ENCODE assay signal across 9 cellular contexts in genomic region chr12:123519151-123520001, GRCh38. TPM values are rescaled to one million over a fixed set of nuclear protein-coding genes. Genes with fewer than 3 reads are reported as not detected.
A peak's percentile ranks its signal among the peaks of the same experiment; 100 is the strongest.
DNase-seq lines count a peak whose midpoint lies in the region; ATAC-seq, FAIRE-seq and TF ChIP-seq lines count a peak whose summit lies in the region.
"Had no signal": no experiment of that assay in that cellular context is flagged by ENCODE, and none has a peak within 500 bp of the region (broad histone marks: within the 10 kb centered on the region; RNA-seq: fewer than 3 reads in every experiment).

No MANE protein-coding gene starts in this region.

- ATAC-seq in memory B cell (ENCODE audit: low read depth) (no peak), upper lobe of right lung (peak; percentile 85), WTC11 (no peak)

- H3K4me1 Mint-ChIP-seq in memory B cell (no peaks in the 10 kb centered on the region), WTC11 (peaks cover 6% of the 10 kb centered on the region)
- H3K4me1 Mint-ChIP-seq in activated CD4-positive, alpha-beta T cell treated with anti-CD3 and anti-CD28 coated beads, Interleukin-2, amount 10 ng/mL, durations not matched to agents 24 days and 14 days = no peaks in the 10 kb centered on the region

- no peak overlapping the region for H2AK5ac ChIP-seq in H1 (ENCODE audit: low read depth, low read length)

- no peak overlapping the region for H2BK12ac ChIP-seq in H1 (ENCODE audit: low read depth, low read length)

- H3K36me3 Mint-ChIP-seq in memory B cell = peaks cover 5% of the 10 kb centered on the region
- peaks cover 2% of the 10 kb centered on the region for H3K36me3 Mint-ChIP-seq in activated CD4-positive, alpha-beta T cell treated with anti-CD3 and anti-CD28 coated beads, Interleukin-2, amount 10 ng/mL, durations not matched to agents 24 days and 14 days (ENCODE audit: low read depth)
- peaks cover 22% of the 10 kb centered on the region for H3K36me3 Mint-ChIP-seq in WTC11

- H3K27ac ChIP-seq in H1 (ENCODE audit: low read depth, low read length) = no peak overlapping the region
- H3K27ac ChIP-seq in upper lobe of right lung = peak overlapping the region; percentile 65

- no peak overlapping the region for H3K4me2 ChIP-seq in H1 (ENCODE audit: insufficient read depth in 1 of 2, low read depth in 2 of 2, low read length in 2 of 2)

- POLR2A ChIA-PET in H1 (lab: Charles Lee; ENCODE audit: partially characterized antibody) (interaction anchor here (1.0 to 1.1 kb wide), 2 partner anchors 14 to 30 kb away, joined by 3 read pairs; partner anchors contain the start of gene RILPL1), WTC11 (lab: Charles Lee) (interaction anchor here (0.6 kb wide), 1 partner anchor 118 kb away, joined by 6 read pairs; no protein-coding TSS in a partner anchor)

- H3K56ac ChIP-seq in H1 (replicated peaks; ENCODE audit: insufficient read length, low read depth, low read length) = no peak overlapping the region

- H3K14ac ChIP-seq in H1 (ENCODE audit: insufficient read length) = no peak overlapping the region

- H4K5ac ChIP-seq in H1 (ENCODE audit: insufficient read length, low read depth, low read length) = no peak overlapping the region

- H3K9me3 Mint-ChIP-seq in memory B cell (no peaks in the 10 kb centered on the region), WTC11 (peaks cover 2% of the 10 kb centered on the region)
- no peaks in the 10 kb centered on the region for H3K9me3 Mint-ChIP-seq in activated CD4-positive, alpha-beta T cell treated with anti-CD3 and anti-CD28 coated beads, Interleukin-2, amount 10 ng/mL, durations not matched to agents 24 days and 14 days

- peaks cover 0 to 1% of the 10 kb centered on the region in 2 experiments for H4K20me1 ChIP-seq in H1 (replicated peaks in 1 of 2; ENCODE audit: control insufficient read depth in 1 of 2, insufficient read depth in 2 of 2, low read length in 2 of 2)

- H3K4me3 ChIP-seq in H1 (ENCODE audit: extremely low read depth in 1 of 4, insufficient read depth in 2 of 4, low read depth in 3 of 4, low read length in 4 of 4) (no peak overlapping the region), upper lobe of right lung (no peak overlapping the region)

- no peak overlapping the region for H2BK20ac ChIP-seq in H1 (ENCODE audit: low read length)

- H3K27me3 Mint-ChIP-seq in memory B cell (no peaks in the 10 kb centered on the region), WTC11 (ENCODE audit: low read depth) (no peaks in the 10 kb centered on the region)
- no peaks in the 10 kb centered on the region for H3K27me3 Mint-ChIP-seq in activated CD4-positive, alpha-beta T cell treated with anti-CD3 and anti-CD28 coated beads, Interleukin-2, amount 10 ng/mL, durations not matched to agents 24 days and 14 days

- no peak overlapping the region for H2AFZ ChIP-seq in H1 (ENCODE audit: low read length)

- no peak overlapping the region; the same call in 1 of the 2 replicates for H2BK5ac ChIP-seq in H1 (ENCODE audit: low read depth, low read length)

- no peak overlapping the region for H3K18ac ChIP-seq in H1 (ENCODE audit: extremely low read depth, low read length)

- no peak overlapping the region for H3K4ac ChIP-seq in H1 (replicated peaks; ENCODE audit: insufficient read length, low read depth, low read length)

- H3K23ac ChIP-seq in H1 (ENCODE audit: insufficient read length) = no peak overlapping the region

- WGBS in H1 (ENCODE audit: extremely low coverage in 1 of 2, insufficient coverage in 1 of 2, insufficient read length in 1 of 2, insufficient replicate concordance in 2 of 2, low coverage in 1 of 2, low lambda C conversion rate in 2 of 2, missing lambda C conversion rate in 1 of 2), 2 experiments = 87% methylated on average over 24 of the region's 24 CpGs; no CpG with 5 or more reads in 1 of the 2 experiments

- CTCF ChIA-PET in H1 (lab: Charles Lee; ENCODE audit: partially characterized antibody) (interaction anchor here (0.6 to 1.6 kb wide), 3 partner anchors 10 to 13 kb away, joined by 3 to 5 read pairs (median 3); no protein-coding TSS in a partner anchor), WTC11 (lab: Charles Lee) (no interaction called here)

- no peak for TF ChIP-seq EP300 in H1 (IDR thresholded peaks at IDR 0.05; ENCODE audit: borderline replicate concordance in 1 of 2, low read depth in 2 of 2, low read length in 2 of 2)

- H3K27ac Mint-ChIP-seq in memory B cell (peak overlapping the region; percentile 41), WTC11 (no peak overlapping the region; the same call in 1 of the 2 replicates)
- no peak overlapping the region for H3K27ac Mint-ChIP-seq in activated CD4-positive, alpha-beta T cell treated with anti-CD3 and anti-CD28 coated beads, Interleukin-2, amount 10 ng/mL, durations not matched to agents 24 days and 14 days

- H3K36me3 ChIP-seq in H1 (ENCODE audit: control insufficient read depth in 2 of 4, insufficient read depth in 4 of 4, low read length in 3 of 4) (peaks cover 0 to 12% (median 3%) of the 10 kb centered on the region in 4 experiments; a peak in 3 of 8 replicates), upper lobe of right lung (peaks cover 44% of the 10 kb centered on the region)

- H3K79me1 ChIP-seq in H1 (ENCODE audit: low read depth, low read length) = no peaks in the 10 kb centered on the region

- no peak overlapping the region for H2BK15ac ChIP-seq in H1 (ENCODE audit: low read length)

- H3K4me1 ChIP-seq in H1 (replicated peaks in 1 of 4; ENCODE audit: control insufficient read depth in 3 of 4, insufficient read depth in 4 of 4, low read length in 3 of 4) (0 out of 7 replicates have a peak, but pooled peaks cover 0 to 2% (median 0%) of the 10 kb centered on the region in 4 experiments), upper lobe of right lung (no peaks in the 10 kb centered on the region)

- no peak overlapping the region for H2BK120ac ChIP-seq in H1 (replicated peaks; ENCODE audit: low read depth, low read length)

- TF ChIP-seq CTCF in H1 (IDR thresholded peaks at IDR 0.05; ENCODE audit: control extremely low read depth in 1 of 3, insufficient read depth in 1 of 3, low read depth in 1 of 3, low read length in 3 of 3) (no peak), upper lobe of right lung (IDR thresholded peaks at IDR 0.05) (no peak), WTC11 (IDR thresholded peaks at IDR 0.05) (no peak), GM13977 (IDR thresholded peaks at IDR 0.05; ENCODE audit: extremely low read depth, insufficient read depth, missing control alignments) (no peak)

- FAIRE-seq in H1 (lab: Jason Lieb, UNC) = no peak

- TF ChIP-seq POLR2A in H1 (IDR thresholded peaks at IDR 0.05; ENCODE audit: control extremely low read depth in 1 of 2, low read depth in 2 of 2, low read length in 2 of 2) = no peak

- no peak overlapping the region for H3K9ac ChIP-seq in H1 (replicated peaks in 1 of 4; ENCODE audit: extremely low read depth in 1 of 4, low read depth in 3 of 4, low read length in 3 of 4)

- H4K8ac ChIP-seq in H1 (ENCODE audit: extremely low read depth, insufficient read depth, low read length) = peak overlapping the region; percentile 41; the same call in 1 of the 2 replicates

- H3K23me2 ChIP-seq in H1 (ENCODE audit: low read depth, low read length) = no peaks in the 10 kb centered on the region

- no peak overlapping the region for H4K91ac ChIP-seq in H1 (replicated peaks; ENCODE audit: insufficient read length, low read length)

- H3K79me2 ChIP-seq in H1 (ENCODE audit: control insufficient read depth in 1 of 2, insufficient read depth in 2 of 2, low read length in 2 of 2) = no peaks in the 10 kb centered on the region

- no peaks in the 10 kb centered on the region for H3K9me3 ChIP-seq in H1 (ENCODE audit: insufficient read depth in 2 of 2, low read depth in 1 of 2, low read length in 1 of 2)
- H3K9me3 ChIP-seq in upper lobe of right lung = no peaks in the 10 kb centered on the region

- no peaks in the 10 kb centered on the region for H3K27me3 ChIP-seq in H1 (replicated peaks in 1 of 4; ENCODE audit: control insufficient read depth in 3 of 4, extremely low read depth in 1 of 4, insufficient read depth in 3 of 4, low read length in 3 of 4)
- no peaks in the 10 kb centered on the region for H3K27me3 ChIP-seq in upper lobe of right lung

- DNase-seq in SIG-M5 treated with dmso at 0.1 percent for 504 hours (lab: John Stamatoyannopoulos, UW; ENCODE audit: unreplicated experiment) (peak; percentile 48), SIG-M5 (lab: John Stamatoyannopoulos, UW) (no peak), H1 (ENCODE audit: low read depth in 1 of 2, low spot score in 2 of 2) (no peak), memory B cell (ENCODE audit: low spot score in 2 of 2) (no peak), upper lobe of right lung (peak; percentile 82), WTC11 (ENCODE audit: low spot score) (no peak), GM13977 (ENCODE audit: low spot score) (no peak)
- DNase-seq in activated CD4-positive, alpha-beta T cell treated with anti-CD3 and anti-CD28 coated beads, Interleukin-2, amount 10 ng/mL, durations not matched to agents 24 days and 14 days = no peak
- DNase-seq: NCI-H2081 had no signal

- intact Hi-C loops in upper lobe of right lung (cut with DNase I) = no loop called here
- intact Hi-C loops in activated CD4-positive, alpha-beta T cell treated with anti-CD3 and anti-CD28 coated beads, Interleukin-2, amount 10 ng/mL, durations not matched to agents 24 days and 14 days (cut with micrococcal nuclease) = no loop called here

- in situ Hi-C loops in GM13977 (cut with MboI; ENCODE audit: low pct_unique_long_range_greater_than_20kb, low sequenced_read_pairs, unreplicated experiment) = no loop called here

- H3K4me3 Mint-ChIP-seq in memory B cell = no peak overlapping the region
- no peak overlapping the region for H3K4me3 Mint-ChIP-seq in activated CD4-positive, alpha-beta T cell treated with anti-CD3 and anti-CD28 coated beads, Interleukin-2, amount 10 ng/mL, durations not matched to agents 24 days and 14 days
- no peak overlapping the region for H3K4me3 Mint-ChIP-seq in WTC11

- TF ChIP-seq RAD21 in H1 (IDR thresholded peaks at IDR 0.05 in 1 of 2, conservative IDR thresholded peaks at IDR 0.05 in 1 of 2; ENCODE audit: low read depth in 2 of 2, low read length in 2 of 2) = no peak

TF ChIP-seq in H1, 55 proteins besides CTCF, POLR2A, EP300 and RAD21 (continues in another document):
- TF ChIP-seq SP2 (IDR thresholded peaks at IDR 0.05; ENCODE audit: low read length) = no peak

RNA-seq across cellular contexts. Expression of gene RILPL1, which starts 14.1 kb away (rescaled TPM):
- total RNA-seq in H1 (2021; fragmentation: NEBNext Ultra II Directional; extraction: Animal tissue kit (Norgen Biotek cat#: 25700)) = 6.5 and 6.7 TPM in 2 replicates
- polyA plus RNA-seq in H1 (2011; rRNA removed) = 9.4 and 12.1 TPM in 2 replicates
- polyA plus RNA-seq in H1 (2011; cell fraction: cytosol; rRNA removed) = 8.6 TPM
- 13.6 TPM for polyA plus RNA-seq in H1 (2011; cell fraction: nucleus; rRNA removed)
- polyA plus RNA-seq in H1 (2012, experiment 1 of 2) = 5.3 to 11.0 TPM (median 8.7 TPM) in 4 replicates
- 6.1 TPM for polyA plus RNA-seq in H1 (2012, experiment 2 of 2)
- polyA plus RNA-seq in H1 (2013, experiment 1 of 2) = 10.2 TPM
- 11.2 TPM for polyA plus RNA-seq in H1 (2013, experiment 2 of 2)
- 2.8 and 3.2 TPM in 2 replicates for polyA minus RNA-seq in H1 (2011; rRNA and poly(A)+ RNA removed)
- polyA minus RNA-seq in H1 (2011; cell fraction: cytosol; rRNA and poly(A)+ RNA removed) = 7.6 TPM
- polyA minus RNA-seq in H1 (2011; cell fraction: nucleus; rRNA and poly(A)+ RNA removed) = 5.8 TPM
- total RNA-seq in upper lobe of right lung (17.9 TPM), WTC11 (2021) (8.2 to 10.6 TPM (median 10.1 TPM) in 3 replicates)
- total RNA-seq in activated CD4-positive, alpha-beta T cell treated with anti-CD3 and anti-CD28 coated beads, Interleukin-2, amount 10 ng/mL, durations not matched to agents 24 days and 14 days = 4.1 and 4.6 TPM in 2 replicates

Comparison
In these comparisons a context has a peak if more than half of its experiments do, and no peak if none do; other contexts are left out.
1. DNase-seq: peak in SIG-M5 treated with dmso at 0.1 percent for 504 hours (single experiment) and upper lobe of right lung (single experiment); none in SIG-M5 (single experiment), H1 (0 of 2), memory B cell (0 of 2), activated CD4-positive, alpha-beta T cell treated with anti-CD3 and anti-CD28 coated beads, Interleukin-2, amount 10 ng/mL, durations not matched to agents 24 days and 14 days (single experiment), WTC11 (single experiment) and GM13977 (single experiment).